In the genomic region with DNA sequence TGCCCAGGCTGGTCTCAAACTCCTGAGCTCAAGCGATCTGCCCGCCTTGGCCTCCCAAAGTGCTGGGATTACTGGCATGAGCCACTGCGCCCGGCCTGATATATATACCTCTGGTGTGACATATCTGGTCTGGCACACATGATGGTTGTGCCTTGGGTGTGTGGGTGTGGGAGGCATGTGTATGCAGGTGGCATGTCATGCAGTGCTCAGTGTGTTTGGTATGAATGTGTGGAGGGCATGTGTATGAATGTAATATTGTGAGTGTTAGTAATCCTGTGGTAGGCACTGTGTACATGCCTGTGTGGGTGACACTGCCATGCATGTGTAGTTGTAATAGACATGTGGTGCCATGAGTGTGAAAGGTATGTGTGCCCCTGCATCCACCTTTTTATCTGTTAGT, we compare ENCODE assay signal across 37 cellular contexts.
"Had no signal": no experiment of that assay in that cellular context is flagged by ENCODE, and none has a peak within 500 bp of the region (broad histone marks: within the 10 kb centered on the region; RNA-seq: fewer than 3 reads in every experiment).

No MANE protein-coding gene starts in this region.

- FAIRE-seq: astrocyte, TTC549 had no signal

- H3K27ac ChIP-seq: adrenal gland, body of pancreas, brain microvascular endothelial cell, breast epithelium, VCaP had no signal

- H3K4me3 Mint-ChIP-seq: activated B cell treated with CpG ODN at 0.5 μM for 24 hours; activated CD4-positive, alpha-beta memory T cell treated with anti-CD3 and anti-CD28 coated beads for 36 hours; activated CD4-positive, alpha-beta T cell treated with anti-CD3 and anti-CD28 coated beads, Interleukin-2, amount 10 ng/mL, durations not matched to agents 24 days and 14 days; activated CD8-positive, alpha-beta T cell treated with anti-CD3 and anti-CD28 coated beads for 36 hours; activated naive CD4-positive, alpha-beta T cell treated with anti-CD3 and anti-CD28 coated beads for 36 hours; activated naive CD8-positive, alpha-beta T cell treated with anti-CD3 and anti-CD28 coated beads for 36 hours; activated T-cell treated with anti-CD3 and anti-CD28 coated beads, Interleukin-2, amount 50 U/mL, for 4 hours; activated T-cell treated with anti-CD3 and anti-CD28 coated beads, Interleukin-2, amount 50 U/mL, for 72 hours; activated T-helper 1 cell treated with anti-CD3 and anti-CD28 coated beads, Interleukin-12 subunit alpha, Interleukin-12 subunit beta, Interleukin-2, Interleukin-4 antibody, amounts not matched to agents 30 ng/mL and 10 ng/mL and 1 ng/mL, durations not matched to agents 14 hours and 24 hours and 36 hours; activated T-helper 17 cell treated with anti-CD3 and anti-CD28 coated beads, Interleukin-2, amount 50 U/mL, for 72 hours; T-helper 1 cell treated with Interleukin-12 subunit alpha and Interleukin-12 subunit beta and Interleukin-4 antibody, amounts not matched to agents 30 μg/mL and 1 μg/mL, for 36 hours; T-helper 2 cell treated with Interferon-gamma antibody and Interleukin-4, amounts not matched to agents 5 μg/mL and 100 μg/mL, for 36 hours had no signal

- H3K4me1 Mint-ChIP-seq: activated B cell treated with CpG ODN at 0.5 μM for 24 hours; activated CD4-positive, alpha-beta T cell treated with anti-CD3 and anti-CD28 coated beads, Interleukin-2, amount 10 ng/mL, durations not matched to agents 24 days and 14 days; activated naive CD8-positive, alpha-beta T cell treated with anti-CD3 and anti-CD28 coated beads for 36 hours; activated T-helper 17 cell treated with anti-CD3 and anti-CD28 coated beads, Interleukin-2, amount 50 U/mL, for 72 hours had no signal

- H3K9me3 ChIP-seq: adrenal gland, body of pancreas had no signal

- H3K36me3 ChIP-seq: adrenal gland, brain microvascular endothelial cell, breast epithelium had no signal

- DNase-seq: activated B cell treated with CpG ODN at 0.5 μM for 24 hours; activated CD4-positive, alpha-beta memory T cell treated with anti-CD3 and anti-CD28 coated beads for 36 hours; activated CD4-positive, alpha-beta T cell treated with anti-CD3 and anti-CD28 coated beads for 4 hours; activated CD4-positive, alpha-beta T cell treated with anti-CD3 and anti-CD28 coated beads, Interleukin-2, amount 10 ng/mL, durations not matched to agents 24 days and 14 days; activated CD4-positive, alpha-beta T cell treated with anti-CD3 and anti-CD28 coated beads, Interleukin-2, amount 50 U/mL, for 1 hour; activated CD4-positive, alpha-beta T cell treated with anti-CD3 and anti-CD28 coated beads, Interleukin-2, amount 50 U/mL, for 4 hours; activated CD4-positive, CD25-positive, alpha-beta regulatory T cell treated with anti-CD3 and anti-CD28 coated beads, Interleukin-2, amount 50 U/mL, for 72 hours; activated CD8-positive, alpha-beta memory T cell treated with anti-CD3 and anti-CD28 coated beads, Interleukin-2, amount 50 U/mL, for 4 hours; activated CD8-positive, alpha-beta T cell treated with anti-CD3 and anti-CD28 coated beads for 36 hours; activated effector memory CD4-positive, alpha-beta T cell treated with anti-CD3 and anti-CD28 coated beads, Interleukin-2, amount 50 U/mL, for 16 hours; activated gamma-delta T cell treated with Interleukin-2 at 50 U/mL for 16 hours; activated naive CD4-positive, alpha-beta T cell; activated naive CD4-positive, alpha-beta T cell treated with anti-CD3 and anti-CD28 coated beads for 36 hours; activated naive CD4-positive, alpha-beta T cell treated with anti-CD3 and anti-CD28 coated beads, Interleukin-2, amount 50 U/mL, for 16 hours; activated naive CD8-positive, alpha-beta T cell treated with anti-CD3 and anti-CD28 coated beads for 36 hours; activated T-cell treated with anti-CD3 and anti-CD28 coated beads for 4 hours; activated T-cell treated with anti-CD3 and anti-CD28 coated beads, Interleukin-2, amount 50 U/mL, for 1 hour; activated T-cell treated with anti-CD3 and anti-CD28 coated beads, Interleukin-2, amount 50 U/mL, for 4 hours; activated T-cell treated with anti-CD3 and anti-CD28 coated beads, Interleukin-2, amount 50 U/mL, for 72 hours; adrenal gland; amniotic stem cell; aorta; body of pancreas; brain microvascular endothelial cell; central memory CD4-positive, alpha-beta T cell; T-helper 1 cell; T-helper 2 cell; T-helper 9 cell had no signal

- H3K27ac Mint-ChIP-seq: activated B cell treated with CpG ODN at 0.5 μM for 24 hours; activated CD4-positive, alpha-beta memory T cell treated with anti-CD3 and anti-CD28 coated beads for 36 hours; activated CD4-positive, alpha-beta T cell treated with anti-CD3 and anti-CD28 coated beads, Interleukin-2, amount 10 ng/mL, durations not matched to agents 24 days and 14 days; activated CD8-positive, alpha-beta T cell treated with anti-CD3 and anti-CD28 coated beads for 36 hours; activated naive CD4-positive, alpha-beta T cell treated with anti-CD3 and anti-CD28 coated beads for 36 hours; activated naive CD4-positive, alpha-beta T cell treated with anti-CD3 and anti-CD28 coated beads, Interleukin-2, amount 50 U/mL, for 72 hours; activated naive CD8-positive, alpha-beta T cell treated with anti-CD3 and anti-CD28 coated beads for 36 hours; activated T-cell treated with anti-CD3 and anti-CD28 coated beads, Interleukin-2, amount 50 U/mL, for 72 hours; activated T-helper 1 cell treated with anti-CD3 and anti-CD28 coated beads, Interleukin-12 subunit alpha, Interleukin-12 subunit beta, Interleukin-2, Interleukin-4 antibody, amounts not matched to agents 30 ng/mL and 10 ng/mL and 1 ng/mL, durations not matched to agents 14 hours and 24 hours and 36 hours; activated T-helper 17 cell treated with anti-CD3 and anti-CD28 coated beads, Interleukin-2, amount 50 U/mL, for 72 hours; T-helper 1 cell treated with Interleukin-12 subunit alpha and Interleukin-12 subunit beta and Interleukin-4 antibody, amounts not matched to agents 30 μg/mL and 1 μg/mL, for 36 hours; T-helper 2 cell treated with Interferon-gamma antibody and Interleukin-4, amounts not matched to agents 5 μg/mL and 100 μg/mL, for 36 hours had no signal

- H3K36me3 Mint-ChIP-seq: activated CD4-positive, alpha-beta memory T cell treated with anti-CD3 and anti-CD28 coated beads for 36 hours; activated naive CD4-positive, alpha-beta T cell treated with anti-CD3 and anti-CD28 coated beads, Interleukin-2, amount 50 U/mL, for 72 hours; activated naive CD8-positive, alpha-beta T cell treated with anti-CD3 and anti-CD28 coated beads for 36 hours had no signal

- H3K9me3 Mint-ChIP-seq: activated T-cell treated with anti-CD3 and anti-CD28 coated beads, Interleukin-2, amount 50 U/mL, for 4 hours had no signal

- H3K4me3 ChIP-seq: adrenal gland, body of pancreas, breast epithelium had no signal

- H3K27me3 ChIP-seq: adrenal gland, body of pancreas, brain microvascular endothelial cell, breast epithelium had no signal

- H3K4me1 ChIP-seq: adrenal gland, body of pancreas, breast epithelium had no signal

- H3K27me3 Mint-ChIP-seq: activated B cell treated with CpG ODN at 0.5 μM for 24 hours; activated CD4-positive, alpha-beta memory T cell treated with anti-CD3 and anti-CD28 coated beads for 36 hours; activated CD4-positive, alpha-beta T cell treated with anti-CD3 and anti-CD28 coated beads, Interleukin-2, amount 10 ng/mL, durations not matched to agents 24 days and 14 days; activated CD8-positive, alpha-beta T cell treated with anti-CD3 and anti-CD28 coated beads for 36 hours; activated naive CD8-positive, alpha-beta T cell treated with anti-CD3 and anti-CD28 coated beads for 36 hours; activated T-helper 17 cell treated with anti-CD3 and anti-CD28 coated beads, Interleukin-2, amount 50 U/mL, for 72 hours had no signal

- ATAC-seq: activated CD8-positive, alpha-beta T cell treated with anti-CD3 and anti-CD28 coated beads for 36 hours; activated naive CD4-positive, alpha-beta T cell treated with anti-CD3 and anti-CD28 coated beads, Interleukin-2, amount 50 U/mL, for 72 hours; activated T-cell treated with anti-CD3 and anti-CD28 coated beads, Interleukin-2, amount 50 U/mL, for 4 hours; activated T-cell treated with anti-CD3 and anti-CD28 coated beads, Interleukin-2, amount 50 U/mL, for 72 hours; activated T-helper 17 cell treated with anti-CD3 and anti-CD28 coated beads, Interleukin-2, amount 50 U/mL, for 72 hours; body of pancreas had no signal
